ENCODE assay signal across 14 cellular contexts in the genomic region with DNA sequence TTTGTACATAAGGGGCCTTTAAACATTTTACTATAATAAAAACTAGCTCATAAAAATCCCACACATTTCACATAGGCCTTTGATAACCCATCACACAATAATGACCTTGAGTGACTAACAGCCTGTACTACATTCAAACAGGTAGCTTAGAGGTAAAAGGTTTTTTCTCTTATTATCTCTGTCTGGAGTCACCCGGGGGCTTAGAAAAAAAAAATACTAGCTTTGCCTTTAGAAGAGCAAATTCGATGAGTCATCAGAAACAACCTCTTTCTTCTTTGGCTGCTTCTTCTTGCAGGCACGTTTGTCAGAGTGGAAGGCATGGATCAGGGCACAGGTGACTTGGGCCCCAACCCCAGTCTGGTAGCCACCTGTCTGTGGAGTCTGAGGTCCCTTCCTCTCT. TPM values are rescaled to one million over a fixed set of nuclear protein-coding genes. Genes with fewer than 3 reads are reported as not detected.
DNase-seq lines count a peak whose midpoint lies in the region; ATAC-seq and TF ChIP-seq lines count a peak whose summit lies in the region.
"Had no signal": no experiment of that assay in that cellular context is flagged by ENCODE, and none has a peak within 500 bp of the region (broad histone marks: within the 10 kb centered on the region; RNA-seq: fewer than 3 reads in every experiment).

No MANE protein-coding gene starts in this region.

- H3K4me3 ChIP-seq in heart left ventricle (no peak overlapping the region), neuron (ENCODE audit: low read length) (no peak overlapping the region), prostate gland (no peak overlapping the region)
- H3K4me3 ChIP-seq: SJCRH30, suprapubic skin had no signal

- CTCF ChIA-PET in activated B cell treated with CpG ODN at 0.5 μM for 24 hours (lab: Charles Lee), result interaction anchor here (0.9 to 1.4 kb wide), 3 partner anchors 19 to 151 kb away, joined by 3 to 6 read pairs (median 4); no protein-coding TSS in a partner anchor
- CTCF ChIA-PET in CD4-positive, alpha-beta T cell (lab: Charles Lee), result interaction anchor here (0.5 to 0.6 kb wide), 2 partner anchors 150 to 384 kb away, joined by 3 to 4 read pairs; no protein-coding TSS in a partner anchor

- TF ChIP-seq POLR2A in heart left ventricle (IDR thresholded peaks at IDR 0.05), result no peak
- no peak for TF ChIP-seq POLR2A in prostate gland (IDR thresholded peaks at IDR 0.05)

- H3K4me1 Mint-ChIP-seq in activated B cell treated with CpG ODN at 0.5 μM for 24 hours, result peaks cover 13% of the 10 kb centered on the region
- H3K4me1 Mint-ChIP-seq in CD4-positive, alpha-beta T cell (ENCODE audit: low read depth), result peaks cover 11% of the 10 kb centered on the region

- H3K27me3 ChIP-seq in heart left ventricle (no peaks in the 10 kb centered on the region), neuron (ENCODE audit: insufficient read depth, low read length) (no peaks in the 10 kb centered on the region), prostate gland (replicated peaks; ENCODE audit: insufficient read depth) (no peaks in the 10 kb centered on the region)
- H3K27me3 ChIP-seq in CD4-positive, alpha-beta T cell (ENCODE audit: control insufficient read depth, insufficient read depth, low read length), result no peaks in the 10 kb centered on the region
- H3K27me3 ChIP-seq: SJCRH30, suprapubic skin had no signal

- intact Hi-C loops in heart left ventricle (cut with DNase I) (loop anchor here in 5 of 10 donors (2.0 to 5.0 kb wide), 3 partner anchors 41 to 46 kb away; a partner anchor contains a TSS), Right ventricle myocardium superior (cut with DNase I) (no loop called here), activated B cell treated with CpG ODN at 0.5 μM for 24 hours (cut with micrococcal nuclease) (loop anchor here (2.0 kb wide), 1 partner anchor 18 kb away; no protein-coding TSS in a partner anchor), prostate gland (cut with DNase I) (no loop called here)
- intact Hi-C loops in CD4-positive, alpha-beta T cell (cut with DNase I, micrococcal nuclease), result no loop called here

- TF ChIP-seq CTCF in heart left ventricle (IDR thresholded peaks at IDR 0.05), result no peak
- no peak for TF ChIP-seq CTCF in activated B cell treated with CpG ODN at 0.5 μM for 24 hours (IDR thresholded peaks at IDR 0.05)
- TF ChIP-seq CTCF in prostate gland (IDR thresholded peaks at IDR 0.05), result no peak
- TF ChIP-seq CTCF in CD4-positive, alpha-beta T cell (IDR thresholded peaks at IDR 0.05), result no peak

- no peak overlapping the region for H3K27ac Mint-ChIP-seq in activated B cell treated with CpG ODN at 0.5 μM for 24 hours
- no peak overlapping the region for H3K27ac Mint-ChIP-seq in CD4-positive, alpha-beta T cell

- peaks cover 3% of the 10 kb centered on the region for H3K27me3 Mint-ChIP-seq in activated B cell treated with CpG ODN at 0.5 μM for 24 hours
- H3K27me3 Mint-ChIP-seq in CD4-positive, alpha-beta T cell, result no peaks in the 10 kb centered on the region

- no peak overlapping the region for H3K4me3 Mint-ChIP-seq in activated B cell treated with CpG ODN at 0.5 μM for 24 hours
- no peak overlapping the region for H3K4me3 Mint-ChIP-seq in CD4-positive, alpha-beta T cell

- no peak for ATAC-seq in heart left ventricle
- no peak for ATAC-seq in Right ventricle myocardium superior (ENCODE audit: poor library complexity)
- peak; percentile 31 for ATAC-seq in activated B cell treated with CpG ODN at 0.5 μM for 24 hours (ENCODE audit: low read depth)
- ATAC-seq in CD4-positive, alpha-beta T cell (ENCODE audit: poor library complexity), result no peak
- ATAC-seq: left ventricle myocardium superior had no signal

- H3K9me3 ChIP-seq in heart left ventricle, result no peaks in the 10 kb centered on the region
- no peaks in the 10 kb centered on the region for H3K9me3 ChIP-seq in neuron (ENCODE audit: low read length)
- H3K9me3 ChIP-seq in prostate gland, result no peaks in the 10 kb centered on the region
- H3K9me3 ChIP-seq in CD4-positive, alpha-beta T cell (ENCODE audit: control insufficient read depth, low read length), result no peaks in the 10 kb centered on the region
- H3K9me3 ChIP-seq: SJCRH30, suprapubic skin had no signal

- no peak for DNase-seq in heart left ventricle
- DNase-seq in Right ventricle myocardium superior, result no peak
- DNase-seq in KG1 (lab: John Stamatoyannopoulos, UW), result peak; percentile 2
- no peak for DNase-seq in activated B cell treated with CpG ODN at 0.5 μM for 24 hours
- no peak for DNase-seq in prostate gland (ENCODE audit: low spot score)
- no peak for DNase-seq in NCI-H526 (lab: John Stamatoyannopoulos, UW)
- no peak for DNase-seq in CD4-positive, alpha-beta T cell
- DNase-seq: activated CD8-positive, alpha-beta memory T cell treated with anti-CD3 and anti-CD28 coated beads for 24 hours; left ventricle myocardium superior; NCI-H1092 treated with DMSO at 0.1 percent for 48 hours; SJCRH30; T1000 had no signal

- no peaks in the 10 kb centered on the region for H3K36me3 Mint-ChIP-seq in activated B cell treated with CpG ODN at 0.5 μM for 24 hours (ENCODE audit: low read depth)
- no peaks in the 10 kb centered on the region for H3K36me3 Mint-ChIP-seq in CD4-positive, alpha-beta T cell (ENCODE audit: low read depth)

- 67 to 79% (median 72%) methylated on average over 3 of the region's 3 CpGs for WGBS in heart left ventricle, 4 donors
- WGBS in prostate gland, result 37% methylated on average over 3 of the region's 3 CpGs

- H3K4me1 ChIP-seq in heart left ventricle, result peaks cover 0 to 39% (median 16%) of the 10 kb centered on the region in 12 donors
- peaks cover 18% of the 10 kb centered on the region for H3K4me1 ChIP-seq in neuron (ENCODE audit: insufficient read depth, low read length)
- H3K4me1 ChIP-seq in prostate gland (replicated peaks), result no peaks in the 10 kb centered on the region
- H3K4me1 ChIP-seq: suprapubic skin had no signal

- H3K36me3 ChIP-seq in heart left ventricle (no peaks in the 10 kb centered on the region), neuron (ENCODE audit: insufficient read depth, low read length) (no peaks in the 10 kb centered on the region), prostate gland (no peaks in the 10 kb centered on the region)
- H3K36me3 ChIP-seq: SJCRH30, suprapubic skin had no signal

- no peaks in the 10 kb centered on the region for H3K9me3 Mint-ChIP-seq in activated B cell treated with CpG ODN at 0.5 μM for 24 hours
- H3K9me3 Mint-ChIP-seq in CD4-positive, alpha-beta T cell, result no peaks in the 10 kb centered on the region

- H2AFZ ChIP-seq in neuron (ENCODE audit: low read depth, low read length), result peak overlapping the region; percentile 92

- H3K27ac ChIP-seq in heart left ventricle (peak overlapping the region in 8 of 12 donors; percentile 4 to 87 (median 54)), prostate gland (no peak overlapping the region)
- no peak overlapping the region for H3K27ac ChIP-seq in CD4-positive, alpha-beta T cell (ENCODE audit: low read depth, low read length)
- H3K27ac ChIP-seq: SJCRH30, suprapubic skin had no signal

- POLR2A ChIA-PET in activated B cell treated with CpG ODN at 0.5 μM for 24 hours (lab: Charles Lee), result interaction anchor here (1.1 kb wide), 1 partner anchor 43 kb away, joined by 3 read pairs; no protein-coding TSS in a partner anchor
- POLR2A ChIA-PET in CD4-positive, alpha-beta T cell (lab: Charles Lee), result interaction anchor here (1.0 to 3.2 kb wide), 2 partner anchors 18 to 27 kb away, joined by 3 to 10 read pairs; no protein-coding TSS in a partner anchor

RNA-seq across cellular contexts. Expression of a gene that starts 43.4 kb away (rescaled TPM):
- total RNA-seq in heart left ventricle (10 to 100 TPM; 18.3 to 35.5 (median 19.7) TPM), Right ventricle myocardium superior (16.0 TPM), activated B cell treated with CpG ODN at 0.5 μM for 24 hours (21.6 and 21.7 TPM in 2 replicates), prostate gland (10 to 100 TPM; 25.0 to 37.4 TPM)
- polyA plus RNA-seq in heart left ventricle, result 10 to 100 TPM in 1 of 2 donors, 1 to 10 TPM in 1; 7.6 to 24.6 TPM
- 10 to 100 TPM; 14.3 to 15.9 TPM for total RNA-seq in CD4-positive, alpha-beta T cell

RNA-seq across cellular contexts. Expression of a gene that starts 55.1 kb away (rescaled TPM):
- total RNA-seq in heart left ventricle, result 1 to 10 TPM in 7 of 9 donors, under 1 TPM in 2; 0.37 to 8.5 (median 1.9) TPM
- 1 to 10 TPM; 1.4 to 1.8 TPM for polyA plus RNA-seq in heart left ventricle
- 0.19 TPM for total RNA-seq in Right ventricle myocardium superior
- total RNA-seq in activated B cell treated with CpG ODN at 0.5 μM for 24 hours, result 6.1 and 9.4 TPM in 2 replicates
- 1 to 10 TPM; 2.5 to 4.6 TPM for total RNA-seq in prostate gland
- 1 to 10 TPM; 3.2 to 5.4 TPM for total RNA-seq in CD4-positive, alpha-beta T cell

Comparison
In these comparisons a context has a peak if more than half of its experiments do, and no peak if none do; other contexts are left out.
1. H3K27ac ChIP-seq: peak in heart left ventricle (8 of 12); none in prostate gland (0 of 2) and CD4-positive, alpha-beta T cell (single experiment).